ENCODE assay signal across 8 cellular contexts in genomic region chr6:90295854-90296345, GRCh38. TPM values are rescaled to one million over a fixed set of nuclear protein-coding genes. Genes with fewer than 3 reads are reported as not detected.
DNase-seq lines count a peak whose midpoint lies in the region; ATAC-seq and TF ChIP-seq lines count a peak whose summit lies in the region.

No MANE protein-coding gene starts in this region.

- peak overlapping the region; percentile 67 to 92 (median 78) for H3K4me3 ChIP-seq in esophagus squamous epithelium
- H3K4me3 ChIP-seq in muscle layer of colon (ENCODE audit: low read depth in 1 of 2, low read length in 2 of 2): peak overlapping the region; percentile 44 to 72

- H3K36me3 ChIP-seq in esophagus squamous epithelium: no peaks in the 10 kb centered on the region
- H3K36me3 ChIP-seq in muscle layer of colon (ENCODE audit: insufficient read depth, low read length): no peaks in the 10 kb centered on the region

- H3K4me1 ChIP-seq in esophagus squamous epithelium (peaks cover 6 to 26% (median 10%) of the 10 kb centered on the region in 3 donors), muscle layer of colon (ENCODE audit: insufficient read depth, low read length) (no peaks in the 10 kb centered on the region)

- no peaks in the 10 kb centered on the region for H3K9me3 Mint-ChIP-seq in activated T-cell treated with anti-CD3 and anti-CD28 coated beads, Interleukin-2, amount 50 U/mL, for 72 hours
- no peaks in the 10 kb centered on the region for H3K9me3 Mint-ChIP-seq in stimulated activated naive B cell treated with anti-CD40 and anti-IgM and Interleukin-4, amounts not matched to agents 10 μg/mL and 1 μg/mL and 100 μg/mL, for 72 hours

- H3K4me1 Mint-ChIP-seq in activated T-cell treated with anti-CD3 and anti-CD28 coated beads, Interleukin-2, amount 50 U/mL, for 72 hours (ENCODE audit: low read depth): peaks cover 62% of the 10 kb centered on the region
- peaks cover 42 to 66% of the 10 kb centered on the region in 2 donors for H3K4me1 Mint-ChIP-seq in stimulated activated naive B cell treated with anti-CD40 and anti-IgM and Interleukin-4, amounts not matched to agents 10 μg/mL and 1 μg/mL and 100 μg/mL, for 72 hours

- H3K27ac ChIP-seq in esophagus squamous epithelium (peak overlapping the region; percentile 84 to 93 (median 88)), muscle layer of colon (ENCODE audit: low read depth, low read length) (peak overlapping the region; percentile 40)

- H3K9ac ChIP-seq in muscle layer of colon (ENCODE audit: low read length): peak overlapping the region; percentile 20

- peaks cover 12% of the 10 kb centered on the region for H3K27me3 Mint-ChIP-seq in activated T-cell treated with anti-CD3 and anti-CD28 coated beads, Interleukin-2, amount 50 U/mL, for 72 hours (ENCODE audit: low read depth)
- H3K27me3 Mint-ChIP-seq in stimulated activated naive B cell treated with anti-CD40 and anti-IgM and Interleukin-4, amounts not matched to agents 10 μg/mL and 1 μg/mL and 100 μg/mL, for 72 hours: no peaks in the 10 kb centered on the region

- H3K27ac Mint-ChIP-seq in activated T-cell treated with anti-CD3 and anti-CD28 coated beads, Interleukin-2, amount 50 U/mL, for 72 hours: peak overlapping the region; percentile 76
- peak overlapping the region; percentile 96 for H3K27ac Mint-ChIP-seq in stimulated activated naive B cell treated with anti-CD40 and anti-IgM and Interleukin-4, amounts not matched to agents 10 μg/mL and 1 μg/mL and 100 μg/mL, for 72 hours

- H3K9me3 ChIP-seq in esophagus squamous epithelium (no peaks in the 10 kb centered on the region), muscle layer of colon (ENCODE audit: low read length) (no peaks in the 10 kb centered on the region)

- H3K27me3 ChIP-seq in esophagus squamous epithelium (peaks cover 0 to 33% (median 0%) of the 10 kb centered on the region in 4 donors), muscle layer of colon (ENCODE audit: control insufficient read depth in 1 of 2, insufficient read depth in 2 of 2, low read length in 2 of 2) (no peaks in the 10 kb centered on the region)

- ATAC-seq in HG03139 (IDR thresholded peaks at IDR 0.05; ENCODE audit: unreplicated experiment): peak; percentile 40
- ATAC-seq in activated T-cell treated with anti-CD3 and anti-CD28 coated beads, Interleukin-2, amount 50 U/mL, for 72 hours (replicated peaks in 1 of 2): peak; percentile 61 to 64
- ATAC-seq in stimulated activated naive B cell treated with anti-CD40 and anti-IgM and Interleukin-4, amounts not matched to agents 10 μg/mL and 1 μg/mL and 100 μg/mL, for 72 hours (replicated peaks): peak; percentile 63 to 64

- no peak for TF ChIP-seq CTCF in GM13977 (IDR thresholded peaks at IDR 0.05; ENCODE audit: extremely low read depth, insufficient read depth, missing control alignments)
- peak in 4 of 6 experiments; percentile 12 to 34 (median 20) for TF ChIP-seq CTCF in esophagus squamous epithelium (IDR thresholded peaks at IDR 0.05)

- peak overlapping the region; percentile 97 for H3K4me3 Mint-ChIP-seq in activated T-cell treated with anti-CD3 and anti-CD28 coated beads, Interleukin-2, amount 50 U/mL, for 72 hours
- H3K4me3 Mint-ChIP-seq in stimulated activated naive B cell treated with anti-CD40 and anti-IgM and Interleukin-4, amounts not matched to agents 10 μg/mL and 1 μg/mL and 100 μg/mL, for 72 hours: peak overlapping the region; percentile 92 to 94

- in situ Hi-C loops in GM13977 (cut with MboI; ENCODE audit: low pct_unique_long_range_greater_than_20kb, low sequenced_read_pairs, unreplicated experiment): no loop called here

- DNase-seq in GM13977 (ENCODE audit: low spot score) (peak; percentile 50), NOMO-1 treated with dmso at 0.1 percent for 144 hours (lab: John Stamatoyannopoulos, UW; ENCODE audit: unreplicated experiment) (peak; percentile 37), esophagus squamous epithelium (lab: John Stamatoyannopoulos, UW) (peak; percentile 6), COLO829 (ENCODE audit: low spot score) (no peak)
- DNase-seq in activated T-cell treated with anti-CD3 and anti-CD28 coated beads, Interleukin-2, amount 50 U/mL, for 72 hours: peak; percentile 75 to 81
- DNase-seq in stimulated activated naive B cell treated with anti-CD40 and anti-IgM and Interleukin-4, amounts not matched to agents 10 μg/mL and 1 μg/mL and 100 μg/mL, for 72 hours: peak; percentile 69

- 0% methylated on average over 2 of the region's 59 CpGs; no CpG with 5 or more reads in 1 of the 2 donors for WGBS in esophagus squamous epithelium, 2 donors

- peak in 2 of 4 donors; percentile 47 to 53 for TF ChIP-seq POLR2A in esophagus squamous epithelium (IDR thresholded peaks at IDR 0.05)

- H3K36me3 Mint-ChIP-seq in activated T-cell treated with anti-CD3 and anti-CD28 coated beads, Interleukin-2, amount 50 U/mL, for 72 hours (ENCODE audit: insufficient read depth in 2 of 2): peaks cover 18 to 28% of the 10 kb centered on the region in 2 donors
- peaks cover 3 to 11% of the 10 kb centered on the region in 2 donors for H3K36me3 Mint-ChIP-seq in stimulated activated naive B cell treated with anti-CD40 and anti-IgM and Interleukin-4, amounts not matched to agents 10 μg/mL and 1 μg/mL and 100 μg/mL, for 72 hours

- intact Hi-C loops in esophagus squamous epithelium (cut with DNase I): loop anchor here (10.0 kb wide), 3 partner anchors 89 to 201 kb away; no protein-coding TSS in a partner anchor

RNA-seq across cellular contexts. Expression of gene BACH2, which starts 0.7 kb away (rescaled TPM):
- 100 to 1,000 TPM; 101 to 111 TPM for total RNA-seq in activated T-cell treated with anti-CD3 and anti-CD28 coated beads, Interleukin-2, amount 50 U/mL, for 72 hours
- 1 to 10 TPM in 1 of 4 donors, under 1 TPM in 3; 0.22 to 6.1 (median 0.66) TPM for total RNA-seq in esophagus squamous epithelium

Comparison
In these comparisons a context has a peak if more than half of its experiments do, and no peak if none do; other contexts are left out.
1. RNA of gene BACH2, which starts 0.7 kb away (total RNA-seq): 101 to 111 TPM in activated T-cell treated with anti-CD3 and anti-CD28 coated beads, Interleukin-2, amount 50 U/mL, for 72 hours; 0.22 to 6.1 TPM in esophagus squamous epithelium; every median in the first group is over 10 times any median in the second.
2. Peak in every context shown above with its lines, with median percentiles within 50 percentile points of each other: ATAC-seq.